In the genomic region with DNA sequence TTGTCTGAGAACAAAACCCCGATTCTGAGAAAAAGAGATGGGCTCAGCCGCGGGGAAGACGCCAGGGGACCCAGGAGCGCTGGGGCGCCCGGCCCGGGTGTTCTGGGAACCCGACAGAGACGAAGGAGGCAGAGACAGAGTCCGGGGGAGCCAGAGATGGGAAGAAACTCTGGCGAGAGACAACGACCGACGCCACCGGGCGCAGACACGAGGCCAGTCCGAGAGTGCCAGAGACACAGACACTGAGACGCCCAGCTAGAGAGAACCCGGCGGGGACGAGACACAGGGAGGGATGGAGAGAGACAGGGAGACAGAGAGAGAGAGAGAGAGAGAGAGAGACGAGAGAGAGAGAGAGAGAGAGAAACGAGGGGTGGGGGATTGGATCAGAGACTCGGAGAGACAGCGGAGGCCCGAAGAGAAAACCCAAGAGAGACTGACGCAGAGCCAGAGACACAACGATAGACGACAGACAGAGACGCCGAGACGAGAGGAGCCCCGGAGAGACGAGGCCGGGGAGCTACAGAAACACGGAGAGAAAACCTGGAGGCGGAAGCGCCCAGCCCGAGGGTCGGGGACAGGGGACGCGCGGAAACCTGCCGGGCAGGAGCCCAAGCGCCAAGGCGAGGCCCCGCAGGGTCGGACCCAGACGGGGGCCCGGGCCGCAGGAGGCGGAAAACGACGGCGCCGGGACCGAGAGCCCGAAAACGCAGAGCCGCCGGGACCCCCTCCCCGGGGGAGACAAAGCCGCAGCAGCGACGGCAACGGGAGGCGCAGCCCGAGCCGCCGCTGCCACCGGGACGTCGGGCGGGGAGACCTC, we compare ENCODE assay signal across 9 cellular contexts. TPM values are rescaled to one million over a fixed set of nuclear protein-coding genes. Genes with fewer than 3 reads are reported as not detected.
DNase-seq lines count a peak whose midpoint lies in the region; ATAC-seq and TF ChIP-seq lines count a peak whose summit lies in the region.
"Had no signal": no experiment of that assay in that cellular context is flagged by ENCODE, and none has a peak within 500 bp of the region (broad histone marks: within the 10 kb centered on the region; RNA-seq: fewer than 3 reads in every experiment).

No MANE protein-coding gene starts in this region.

- intact Hi-C loops in IMR-90 (cut with micrococcal nuclease) (no loop called here), psoas muscle (cut with DNase I) (no loop called here)

- H3K23ac ChIP-seq in IMR-90 (ENCODE audit: low read depth, low read length), result no peak overlapping the region

- H3K56ac ChIP-seq in IMR-90 (ENCODE audit: extremely low read depth, insufficient read depth, low read length), result no peak overlapping the region

- H2AFZ ChIP-seq in IMR-90 (replicated peaks; ENCODE audit: low read length, poor library complexity), result no peak overlapping the region

- H3K4me2 ChIP-seq in IMR-90 (ENCODE audit: low read depth, low read length), result no peak overlapping the region

- peaks cover 3% of the 10 kb centered on the region; the same call in 1 of the 2 replicates for H4K20me1 ChIP-seq in IMR-90 (ENCODE audit: insufficient read depth, low read length)

- peak overlapping the region; percentile 81 for H3K4me3 Mint-ChIP-seq in endothelial cell (ENCODE audit: unreplicated experiment)

- TF ChIP-seq RAD21 in IMR-90 (IDR thresholded peaks at IDR 0.05; ENCODE audit: low read length), result no peak

- H4K5ac ChIP-seq in IMR-90 (ENCODE audit: low read depth, low read length), result no peak overlapping the region

- H3K4me1 ChIP-seq in IMR-90 (ENCODE audit: control insufficient read depth, insufficient read depth, low read length) (no peaks in the 10 kb centered on the region; the same call in 1 of the 2 replicates), psoas muscle (no peaks in the 10 kb centered on the region)

- H3K4me1 Mint-ChIP-seq in endothelial cell (ENCODE audit: unreplicated experiment), result peaks cover 12% of the 10 kb centered on the region

- H3K9ac ChIP-seq in IMR-90 (ENCODE audit: low read depth, low read length), result no peak overlapping the region

- no peak overlapping the region for H3K4ac ChIP-seq in IMR-90 (ENCODE audit: low read depth, low read length)

- no peaks in the 10 kb centered on the region for H3K9me3 Mint-ChIP-seq in endothelial cell (ENCODE audit: unreplicated experiment)

- H3K27ac ChIP-seq in IMR-90 (ENCODE audit: insufficient read depth, low read length), result no peak overlapping the region
- H3K27ac ChIP-seq in psoas muscle, result no peak overlapping the region

- H4K91ac ChIP-seq in IMR-90 (ENCODE audit: insufficient read depth, low read depth, low read length), result no peak overlapping the region

- peaks cover 27% of the 10 kb centered on the region for H3K27me3 Mint-ChIP-seq in endothelial cell (ENCODE audit: unreplicated experiment)

- WGBS in IMR-90 (ENCODE audit: extremely low coverage in 2 of 2, insufficient read length in 1 of 2), 2 experiments, result 1% methylated on average over 48 of the region's 76 CpGs; no CpG with 5 or more reads in 1 of the 2 experiments
- 1 to 2% (median 2%) methylated on average over 65 to 76 of the region's 76 CpGs for WGBS in psoas muscle, 3 donors

- H3K27me3 ChIP-seq in IMR-90 (ENCODE audit: control insufficient read depth, insufficient read depth, low read length) (peaks cover 75% of the 10 kb centered on the region), psoas muscle (ENCODE audit: insufficient read depth in 3 of 3, low read length in 2 of 3) (peaks cover 0 to 68% (median 31%) of the 10 kb centered on the region in 3 donors)

- DNase-seq in NCI-H2171 treated with DMSO at 0.1 percent for 48 hours (lab: John Stamatoyannopoulos, UW) (peak; percentile 4), NCI-H2171 (lab: John Stamatoyannopoulos, UW) (no peak), IMR-90 (no peak), endothelial cell (ENCODE audit: low spot score) (no peak), psoas muscle (no peak), NCI-H2107 (lab: John Stamatoyannopoulos, UW) (no peak), RKO (ENCODE audit: low spot score) (no peak)

- no peak overlapping the region for H3K14ac ChIP-seq in IMR-90 (replicated peaks; ENCODE audit: low read depth, low read length)

- H3K27ac Mint-ChIP-seq in endothelial cell (ENCODE audit: unreplicated experiment), result no peak overlapping the region

- H3K9me3 ChIP-seq in IMR-90 (ENCODE audit: control insufficient read depth, insufficient read depth, low read length) (peaks cover 6% of the 10 kb centered on the region), psoas muscle (no peaks in the 10 kb centered on the region)

- TF ChIP-seq CTCF in IMR-90 (conservative IDR thresholded peaks at IDR 0.05; ENCODE audit: low read depth, low read length), result no peak
- TF ChIP-seq CTCF in endothelial cell (IDR thresholded peaks at IDR 0.05; ENCODE audit: unreplicated experiment), result no peak
- no peak for TF ChIP-seq CTCF in psoas muscle (IDR thresholded peaks at IDR 0.05)

- dilution Hi-C loops in IMR-90 (cut with HindIII; ENCODE audit: low sequenced_read_pairs, unreplicated experiment), result no loop called here

- no peak overlapping the region for H2AK5ac ChIP-seq in IMR-90 (ENCODE audit: low read depth, low read length)

- H3K36me3 ChIP-seq in IMR-90 (ENCODE audit: control insufficient read depth, insufficient read depth, low read length) (no peaks in the 10 kb centered on the region), psoas muscle (ENCODE audit: insufficient read depth in 1 of 2, low read depth in 1 of 2) (no peaks in the 10 kb centered on the region)

- no peak overlapping the region for H2BK20ac ChIP-seq in IMR-90 (ENCODE audit: low read depth, low read length)

- no peak overlapping the region for H3K18ac ChIP-seq in IMR-90 (ENCODE audit: low read depth, low read length)

- POLR2A ChIA-PET in IMR-90 (lab: Charles Lee; ENCODE audit: unreplicated experiment), result no interaction called here

- H3K9me1 ChIP-seq in IMR-90 (ENCODE audit: insufficient read depth, low read length), result no peaks in the 10 kb centered on the region

- no peak overlapping the region for H2BK120ac ChIP-seq in IMR-90 (ENCODE audit: low read depth, low read length)

- ATAC-seq in IMR-90 (ENCODE audit: low read depth), result no peak
- no peak for ATAC-seq in psoas muscle
- ATAC-seq in GM21576 (IDR thresholded peaks at IDR 0.05; ENCODE audit: unreplicated experiment), result no peak

- no peak overlapping the region for H4K8ac ChIP-seq in IMR-90 (ENCODE audit: low read depth in 2 of 2, low read length in 2 of 2)

- H2AK9ac ChIP-seq in IMR-90 (replicated peaks; ENCODE audit: low read depth, low read length, poor library complexity), result peak overlapping the region; percentile 9

- H3K4me3 ChIP-seq in IMR-90 (ENCODE audit: insufficient read depth, low read depth, low read length), result no peak overlapping the region
- H3K4me3 ChIP-seq in psoas muscle, result peak overlapping the region; percentile 45

- H2BK5ac ChIP-seq in IMR-90 (ENCODE audit: low read depth, low read length, poor library complexity, severe bottlenecking), result no peak overlapping the region

- no peak for TF ChIP-seq POLR2A in IMR-90 (IDR thresholded peaks at IDR 0.05; ENCODE audit: low read depth, low read length)

- CTCF ChIA-PET in IMR-90 (lab: Yijun Ruan, JAX), result no interaction called here

- H3K79me1 ChIP-seq in IMR-90 (ENCODE audit: low read depth in 1 of 2, low read length in 2 of 2), result no peaks in the 10 kb centered on the region

- peaks cover 9% of the 10 kb centered on the region for H3K36me3 Mint-ChIP-seq in endothelial cell (ENCODE audit: low read depth, unreplicated experiment)

- in situ Hi-C loops in IMR-90 (cut with MboI; ENCODE audit: low sequenced_read_pairs), result no loop called here

- no peak overlapping the region for H2BK15ac ChIP-seq in IMR-90 (ENCODE audit: low read depth, low read length)

- no TSS peak for BruUV-seq in IMR-90 (replicated peaks; lab: Mats Ljungman, UMichigan)

TF ChIP-seq in IMR-90, 13 proteins besides CTCF, POLR2A, EP300 and RAD21:
- TF ChIP-seq, protein P1, sequence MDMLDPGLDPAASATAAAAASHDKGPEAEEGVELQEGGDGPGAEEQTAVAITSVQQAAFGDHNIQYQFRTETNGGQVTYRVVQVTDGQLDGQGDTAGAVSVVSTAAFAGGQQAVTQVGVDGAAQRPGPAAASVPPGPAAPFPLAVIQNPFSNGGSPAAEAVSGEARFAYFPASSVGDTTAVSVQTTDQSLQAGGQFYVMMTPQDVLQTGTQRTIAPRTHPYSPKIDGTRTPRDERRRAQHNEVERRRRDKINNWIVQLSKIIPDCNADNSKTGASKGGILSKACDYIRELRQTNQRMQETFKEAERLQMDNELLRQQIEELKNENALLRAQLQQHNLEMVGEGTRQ (IDR thresholded peaks at IDR 0.05; ENCODE audit: low read depth, low read length), result no peak
- TF ChIP-seq BHLHE40 (IDR thresholded peaks at IDR 0.05; ENCODE audit: low read depth, low read length) (no peak), FOS (IDR thresholded peaks at IDR 0.05; ENCODE audit: low read depth, low read length) (no peak), CHD1 (IDR thresholded peaks at IDR 0.05; ENCODE audit: low read depth, low read length) (no peak), CEBPB (IDR thresholded peaks at IDR 0.05; ENCODE audit: low read depth, low read length) (no peak), MXI1 (IDR thresholded peaks at IDR 0.05; ENCODE audit: borderline replicate concordance, low read depth, low read length) (no peak), RFX5 (IDR thresholded peaks at IDR 0.05; ENCODE audit: low read depth, low read length) (no peak)

RNA-seq across cellular contexts. Expression of a gene that starts 3.3 kb away (rescaled TPM):
- not detected in 2 replicates for total RNA-seq in IMR-90 (2012; rRNA removed)
- not detected in 2 replicates for polyA plus RNA-seq in IMR-90 (2012; rRNA removed)
- polyA plus RNA-seq in IMR-90 (2012; cell fraction: cytosol; rRNA removed), result not detected in 2 replicates
- polyA plus RNA-seq in IMR-90 (2012; cell fraction: nucleus; rRNA removed; ENCODE audit: low replicate concordance), result not detected in 2 replicates
- 1.2 TPM for total RNA-seq in endothelial cell (ENCODE audit: unreplicated experiment)
- under 1 TPM in 2 of 4 donors, not detected in 2; 0.65 to 0.75 TPM for total RNA-seq in psoas muscle
- polyA plus RNA-seq in psoas muscle, result under 1 TPM in 2 of 3 donors, not detected in 1; 0.01 to 0.04 TPM
- total RNA-seq: dermis microvascular lymphatic vessel endothelial cell had no signal

RNA-seq across cellular contexts. Expression of a gene that starts 53.7 kb away (rescaled TPM):
- total RNA-seq in IMR-90 (2012; rRNA removed) (not detected in 2 replicates), endothelial cell (ENCODE audit: unreplicated experiment) (not detected), psoas muscle (not detected)
- polyA plus RNA-seq in IMR-90 (2012; rRNA removed) (not detected in 2 replicates), psoas muscle (not detected)
- polyA plus RNA-seq in IMR-90 (2012; cell fraction: cytosol; rRNA removed), result not detected in 2 replicates
- not detected in 2 replicates for polyA plus RNA-seq in IMR-90 (2012; cell fraction: nucleus; rRNA removed; ENCODE audit: low replicate concordance)
- total RNA-seq: dermis microvascular lymphatic vessel endothelial cell had no signal
